Comparison of ENCODE assay signal across 12 cellular contexts in genomic region chr2:234334146-234334545, GRCh38.
DNase-seq lines count a peak whose midpoint lies in the region; ATAC-seq and TF ChIP-seq lines count a peak whose summit lies in the region.
"Had no signal": no experiment of that assay in that cellular context is flagged by ENCODE, and none has a peak within 500 bp of the region (broad histone marks: within the 10 kb centered on the region; RNA-seq: fewer than 3 reads in every experiment).

No MANE protein-coding gene starts in this region.

- TF ChIP-seq CTCF in cardiac muscle cell (IDR thresholded peaks at IDR 0.05; ENCODE audit: low read depth, low read length) (no peak), MCF 10A (IDR thresholded peaks at IDR 0.05; ENCODE audit: unreplicated experiment) (no peak)

- H3K4me3 ChIP-seq in cardiac muscle cell (no peak overlapping the region), thymus (ENCODE audit: low read length) (no peak overlapping the region)
- H3K4me3 ChIP-seq: uterus had no signal

- H3K27me3 ChIP-seq in cardiac muscle cell (no peaks in the 10 kb centered on the region), thymus (ENCODE audit: control insufficient read depth, insufficient read depth) (no peaks in the 10 kb centered on the region)
- H3K27me3 ChIP-seq: uterus had no signal

- H3K4me3 Mint-ChIP-seq in MCF 10A (ENCODE audit: unreplicated experiment): no peak overlapping the region
- H3K4me3 Mint-ChIP-seq in activated CD4-positive, alpha-beta memory T cell treated with anti-CD3 and anti-CD28 coated beads for 36 hours: no peak overlapping the region
- H3K4me3 Mint-ChIP-seq: activated CD8-positive, alpha-beta memory T cell treated with anti-CD3 and anti-CD28 coated beads, Interleukin-2, amount 10 ng/mL, durations not matched to agents 7 days and 5 days; activated naive CD8-positive, alpha-beta T cell treated with anti-CD3 and anti-CD28 coated beads, Interleukin-2, amount 10 ng/mL, durations not matched to agents 7 days and 5 days had no signal

- ATAC-seq in left ventricle myocardium superior (no peak), HG03025 (IDR thresholded peaks at IDR 0.05; ENCODE audit: low FRiP score, unreplicated experiment) (no peak)
- ATAC-seq: activated CD8-positive, alpha-beta memory T cell treated with anti-CD3 and anti-CD28 coated beads, Interleukin-2, amount 10 ng/mL, durations not matched to agents 7 days and 5 days; Right ventricle myocardium inferior had no signal

- H3K4me1 ChIP-seq in cardiac muscle cell (ENCODE audit: low read depth): no peaks in the 10 kb centered on the region
- peaks cover 6% of the 10 kb centered on the region for H3K4me1 ChIP-seq in thymus (ENCODE audit: control insufficient read depth, insufficient read depth, low read length)
- H3K4me1 ChIP-seq: uterus had no signal

- CTCF ChIA-PET in MCF 10A (lab: Yijun Ruan, JAX): no interaction called here
- CTCF ChIA-PET in activated CD4-positive, alpha-beta memory T cell treated with anti-CD3 and anti-CD28 coated beads for 36 hours (lab: Charles Lee): no interaction called here

- no TSS peak for BruUV-seq in MCF 10A (replicated peaks; lab: Mats Ljungman, UMichigan)

- intact Hi-C loops in left ventricle myocardium superior (cut with micrococcal nuclease): no loop called here
- intact Hi-C loops in MCF 10A (cut with micrococcal nuclease): no loop called here
- intact Hi-C loops in activated CD4-positive, alpha-beta memory T cell treated with anti-CD3 and anti-CD28 coated beads for 36 hours (cut with micrococcal nuclease): no loop called here

- 91% methylated on average over 3 of the region's 3 CpGs for WGBS in thymus

- no peaks in the 10 kb centered on the region for H3K9me3 Mint-ChIP-seq in MCF 10A (ENCODE audit: unreplicated experiment)
- H3K9me3 Mint-ChIP-seq in activated CD4-positive, alpha-beta memory T cell treated with anti-CD3 and anti-CD28 coated beads for 36 hours: peaks cover 4% of the 10 kb centered on the region

- H3K36me3 ChIP-seq in cardiac muscle cell: no peaks in the 10 kb centered on the region
- H3K36me3 ChIP-seq in thymus (ENCODE audit: control insufficient read depth, insufficient read depth): no peaks in the 10 kb centered on the region
- H3K36me3 ChIP-seq: uterus had no signal

- H3K36me3 Mint-ChIP-seq in MCF 10A (ENCODE audit: insufficient read depth, unreplicated experiment): no peaks in the 10 kb centered on the region
- no peaks in the 10 kb centered on the region for H3K36me3 Mint-ChIP-seq in activated CD4-positive, alpha-beta memory T cell treated with anti-CD3 and anti-CD28 coated beads for 36 hours

- peak overlapping the region; percentile 52 for H3K27ac Mint-ChIP-seq in MCF 10A (ENCODE audit: low read depth, unreplicated experiment)
- H3K27ac Mint-ChIP-seq in activated CD4-positive, alpha-beta memory T cell treated with anti-CD3 and anti-CD28 coated beads for 36 hours: no peak overlapping the region
- H3K27ac Mint-ChIP-seq: activated CD8-positive, alpha-beta memory T cell treated with anti-CD3 and anti-CD28 coated beads, Interleukin-2, amount 10 ng/mL, durations not matched to agents 7 days and 5 days; activated naive CD8-positive, alpha-beta T cell treated with anti-CD3 and anti-CD28 coated beads, Interleukin-2, amount 10 ng/mL, durations not matched to agents 7 days and 5 days had no signal

- H3K27ac ChIP-seq in cardiac muscle cell (peak overlapping the region; percentile 50), thymus (ENCODE audit: low read depth) (peak overlapping the region; percentile 75)
- H3K27ac ChIP-seq: uterus had no signal

- H3K4me1 Mint-ChIP-seq in MCF 10A (ENCODE audit: insufficient read depth, unreplicated experiment): peaks cover 6% of the 10 kb centered on the region
- H3K4me1 Mint-ChIP-seq in activated CD4-positive, alpha-beta memory T cell treated with anti-CD3 and anti-CD28 coated beads for 36 hours (ENCODE audit: low read depth): peaks cover 14% of the 10 kb centered on the region

- DNase-seq in cardiac muscle cell (ENCODE audit: low read depth in 1 of 2, low spot score in 1 of 2): peak; percentile 9 to 21
- DNase-seq in left ventricle myocardium superior: no peak
- no peak for DNase-seq in MCF 10A (ENCODE audit: unreplicated experiment)
- DNase-seq in iPS-NIHi7 (ENCODE audit: extremely low spot score): peak; percentile 54
- no peak for DNase-seq in activated CD4-positive, alpha-beta memory T cell treated with anti-CD3 and anti-CD28 coated beads for 36 hours
- DNase-seq in activated T-cell treated with anti-CD3 and anti-CD28 coated beads, Interleukin-2, amount 50 U/mL, for 48 hours: no peak
- DNase-seq: activated CD8-positive, alpha-beta memory T cell treated with anti-CD3 and anti-CD28 coated beads, Interleukin-2, amount 10 ng/mL, durations not matched to agents 7 days and 5 days; activated naive CD8-positive, alpha-beta T cell treated with anti-CD3 and anti-CD28 coated beads, Interleukin-2, amount 10 ng/mL, durations not matched to agents 7 days and 5 days; uterus had no signal

- POLR2A ChIA-PET in MCF 10A (lab: Yijun Ruan, JAX): interaction anchor here (0.7 to 0.9 kb wide), 3 partner anchors 14 to 211 kb away, joined by 3 read pairs; no protein-coding TSS in a partner anchor
- POLR2A ChIA-PET in activated CD4-positive, alpha-beta memory T cell treated with anti-CD3 and anti-CD28 coated beads for 36 hours (lab: Charles Lee): no interaction called here

- H3K27me3 Mint-ChIP-seq in MCF 10A (ENCODE audit: insufficient read depth, unreplicated experiment): peaks cover 17% of the 10 kb centered on the region
- no peaks in the 10 kb centered on the region for H3K27me3 Mint-ChIP-seq in activated CD4-positive, alpha-beta memory T cell treated with anti-CD3 and anti-CD28 coated beads for 36 hours
- H3K27me3 Mint-ChIP-seq: activated CD8-positive, alpha-beta memory T cell treated with anti-CD3 and anti-CD28 coated beads, Interleukin-2, amount 10 ng/mL, durations not matched to agents 7 days and 5 days; activated naive CD8-positive, alpha-beta T cell treated with anti-CD3 and anti-CD28 coated beads, Interleukin-2, amount 10 ng/mL, durations not matched to agents 7 days and 5 days had no signal

- H3K9me3 ChIP-seq in cardiac muscle cell (ENCODE audit: low read depth) (no peaks in the 10 kb centered on the region), thymus (ENCODE audit: control insufficient read depth) (no peaks in the 10 kb centered on the region)
- H3K9me3 ChIP-seq: uterus had no signal

Comparison
In these comparisons a context has a peak if more than half of its experiments do, and no peak if none do; other contexts are left out.
1. DNase-seq: peak in cardiac muscle cell (2 of 2) and iPS-NIHi7 (single experiment); none in left ventricle myocardium superior (single experiment), MCF 10A (single experiment), activated CD4-positive, alpha-beta memory T cell treated with anti-CD3 and anti-CD28 coated beads for 36 hours (single experiment) and activated T-cell treated with anti-CD3 and anti-CD28 coated beads, Interleukin-2, amount 50 U/mL, for 48 hours (0 of 2).